30 cellular contexts compared by ENCODE assay signal in genomic region chrX:139382529-139382928, GRCh38.
"Had no signal": no experiment of that assay in that cellular context is flagged by ENCODE, and none has a peak within 500 bp of the region (broad histone marks: within the 10 kb centered on the region; RNA-seq: fewer than 3 reads in every experiment).

No MANE protein-coding gene starts in this region.

- H3K27me3 Mint-ChIP-seq: activated CD4-positive, alpha-beta T cell treated with anti-CD3 and anti-CD28 coated beads, Interleukin-2, amount 10 ng/mL, durations not matched to agents 24 days and 14 days; activated naive CD8-positive, alpha-beta T cell treated with anti-CD3 and anti-CD28 coated beads, Interleukin-2, amount 50 U/mL, for 24 hours; activated T-helper 17 cell treated with anti-CD3 and anti-CD28 coated beads, Interleukin-2, amount 50 U/mL, for 72 hours; stimulated activated memory B cell treated with anti-CD40 and anti-IgM and Interleukin-4, amounts not matched to agents 10 μg/mL and 1 μg/mL and 100 μg/mL, for 72 hours; stimulated activated naive CD8-positive, alpha-beta T cell treated with anti-CD3 and anti-CD28 coated beads, Interleukin-15, amount 100 ng/mL, for 72 hours had no signal

- ATAC-seq: activated naive CD8-positive, alpha-beta T cell treated with anti-CD3 and anti-CD28 coated beads, Interleukin-2, amount 50 U/mL, for 24 hours; activated T-helper 17 cell treated with anti-CD3 and anti-CD28 coated beads, Interleukin-2, amount 50 U/mL, for 72 hours; natural killer cell; stimulated activated memory B cell treated with anti-CD40 and anti-IgM and Interleukin-4, amounts not matched to agents 10 μg/mL and 1 μg/mL and 100 μg/mL, for 72 hours; stimulated activated naive CD8-positive, alpha-beta T cell treated with anti-CD3 and anti-CD28 coated beads, Interleukin-15, amount 100 ng/mL, for 72 hours had no signal

- H3K36me3 ChIP-seq: left ventricle myocardium inferior, neural progenitor cell, right atrium auricular region, thyroid gland, WERI-Rb-1 had no signal

- H3K9me3 ChIP-seq: left ventricle myocardium inferior, right atrium auricular region, thyroid gland had no signal

- H3K27ac ChIP-seq: epithelial cell of prostate, left ventricle myocardium inferior, neural progenitor cell, right atrium auricular region, thyroid gland, WERI-Rb-1 had no signal

- H3K9me3 Mint-ChIP-seq: activated CD4-positive, alpha-beta memory T cell treated with anti-CD3 and anti-CD28 coated beads for 36 hours; activated CD4-positive, alpha-beta T cell treated with anti-CD3 and anti-CD28 coated beads, Interleukin-2, amount 10 ng/mL, durations not matched to agents 24 days and 14 days; activated T-cell treated with anti-CD3 and anti-CD28 coated beads, Interleukin-2, amount 50 U/mL, for 24 hours; dendritic cell treated with granulocyte-macrophage colony-stimulating factor and Interleukin-4, amounts not matched to agents 40 ng/mL and 50 ng/mL, for 4 days; natural killer cell; T-helper 1 cell treated with Interleukin-12 subunit alpha and Interleukin-12 subunit beta and Interleukin-4 antibody, amounts not matched to agents 30 μg/mL and 1 μg/mL, for 36 hours had no signal

- H3K4me3 Mint-ChIP-seq: activated CD4-positive, alpha-beta memory T cell treated with anti-CD3 and anti-CD28 coated beads for 36 hours; activated CD4-positive, alpha-beta T cell treated with anti-CD3 and anti-CD28 coated beads, Interleukin-2, amount 10 ng/mL, durations not matched to agents 24 days and 14 days; activated naive CD8-positive, alpha-beta T cell treated with anti-CD3 and anti-CD28 coated beads, Interleukin-2, amount 50 U/mL, for 24 hours; activated T-cell treated with anti-CD3 and anti-CD28 coated beads, Interleukin-2, amount 50 U/mL, for 24 hours; activated T-helper 17 cell treated with anti-CD3 and anti-CD28 coated beads, Interleukin-2, amount 50 U/mL, for 72 hours; dendritic cell treated with granulocyte-macrophage colony-stimulating factor and Interleukin-4, amounts not matched to agents 40 ng/mL and 50 ng/mL, for 4 days; natural killer cell; neural progenitor cell; stimulated activated memory B cell treated with anti-CD40 and anti-IgM and Interleukin-4, amounts not matched to agents 10 μg/mL and 1 μg/mL and 100 μg/mL, for 72 hours; stimulated activated naive CD8-positive, alpha-beta T cell treated with anti-CD3 and anti-CD28 coated beads, Interleukin-15, amount 100 ng/mL, for 72 hours; T-helper 1 cell treated with Interleukin-12 subunit alpha and Interleukin-12 subunit beta and Interleukin-4 antibody, amounts not matched to agents 30 μg/mL and 1 μg/mL, for 36 hours had no signal

- H3K36me3 Mint-ChIP-seq: activated CD4-positive, alpha-beta memory T cell treated with anti-CD3 and anti-CD28 coated beads for 36 hours; natural killer cell; neural progenitor cell; stimulated activated memory B cell treated with anti-CD40 and anti-IgM and Interleukin-4, amounts not matched to agents 10 μg/mL and 1 μg/mL and 100 μg/mL, for 72 hours had no signal

- DNase-seq: activated CD4-positive, alpha-beta memory T cell treated with anti-CD3 and anti-CD28 coated beads for 36 hours; activated CD4-positive, alpha-beta T cell treated with anti-CD3 and anti-CD28 coated beads, Interleukin-2, amount 10 ng/mL, durations not matched to agents 24 days and 14 days; activated CD4-positive, CD25-positive, alpha-beta regulatory T cell treated with anti-CD3 and anti-CD28 coated beads, Interleukin-2, amount 50 U/mL, for 72 hours; activated CD8-positive, alpha-beta memory T cell treated with anti-CD3 and anti-CD28 coated beads, Interleukin-2, amount 50 U/mL, for 48 hours; activated gamma-delta T cell treated with Interleukin-2 at 50 U/mL for 16 hours; activated naive CD4-positive, alpha-beta T cell treated with anti-CD3 and anti-CD28 coated beads, Interleukin-2, amount 50 U/mL, for 16 hours; activated naive CD8-positive, alpha-beta T cell treated with anti-CD3 and anti-CD28 coated beads, Interleukin-2, amount 50 U/mL, for 24 hours; activated T-cell treated with anti-CD3 and anti-CD28 coated beads, Interleukin-2, amount 50 U/mL, for 24 hours; amygdala; caudate nucleus; left ventricle myocardium inferior; mesendoderm; natural killer cell; occipital lobe; stimulated activated CD4-positive, alpha-beta T cell treated with anti-CD3 and anti-CD28 coated beads, Interleukin-1b, Interleukin-23, amount 100 ng/mL, for 48 hours; stimulated activated CD4-positive, alpha-beta T cell treated with anti-CD3 and anti-CD28 coated beads, Interleukin-4, amount 100 ng/mL, for 4 hours; stimulated activated CD8-positive, alpha-beta memory T cell treated with anti-CD3 and anti-CD28 coated beads, Interleukin-4, amount 100 ng/mL, for 48 hours; stimulated activated naive CD8-positive, alpha-beta T cell treated with anti-CD3 and anti-CD28 coated beads, Interleukin-15, amount 100 ng/mL, for 72 hours; T1000; thyroid gland; WERI-Rb-1 had no signal

- H2AFZ ChIP-seq: neural progenitor cell had no signal

- H3K4me1 Mint-ChIP-seq: activated CD4-positive, alpha-beta T cell treated with anti-CD3 and anti-CD28 coated beads, Interleukin-2, amount 10 ng/mL, durations not matched to agents 24 days and 14 days; activated naive CD8-positive, alpha-beta T cell treated with anti-CD3 and anti-CD28 coated beads, Interleukin-2, amount 50 U/mL, for 24 hours; activated T-helper 17 cell treated with anti-CD3 and anti-CD28 coated beads, Interleukin-2, amount 50 U/mL, for 72 hours; natural killer cell; neural progenitor cell; stimulated activated memory B cell treated with anti-CD40 and anti-IgM and Interleukin-4, amounts not matched to agents 10 μg/mL and 1 μg/mL and 100 μg/mL, for 72 hours; stimulated activated naive CD8-positive, alpha-beta T cell treated with anti-CD3 and anti-CD28 coated beads, Interleukin-15, amount 100 ng/mL, for 72 hours had no signal

- H3K4me1 ChIP-seq: left ventricle myocardium inferior, neural progenitor cell, right atrium auricular region, thyroid gland had no signal

- H3K27me3 ChIP-seq: neural progenitor cell, right atrium auricular region, thyroid gland had no signal

- H3K9ac ChIP-seq: neural progenitor cell had no signal

- H3K4me3 ChIP-seq: left ventricle myocardium inferior, lung, neural progenitor cell, right atrium auricular region, smooth muscle cell, thyroid gland had no signal

- H3K27ac Mint-ChIP-seq: activated CD4-positive, alpha-beta memory T cell treated with anti-CD3 and anti-CD28 coated beads for 36 hours; activated CD4-positive, alpha-beta T cell treated with anti-CD3 and anti-CD28 coated beads, Interleukin-2, amount 10 ng/mL, durations not matched to agents 24 days and 14 days; activated naive CD8-positive, alpha-beta T cell treated with anti-CD3 and anti-CD28 coated beads, Interleukin-2, amount 50 U/mL, for 24 hours; activated T-cell treated with anti-CD3 and anti-CD28 coated beads, Interleukin-2, amount 50 U/mL, for 24 hours; activated T-helper 17 cell treated with anti-CD3 and anti-CD28 coated beads, Interleukin-2, amount 50 U/mL, for 72 hours; dendritic cell treated with granulocyte-macrophage colony-stimulating factor and Interleukin-4, amounts not matched to agents 40 ng/mL and 50 ng/mL, for 4 days; natural killer cell; stimulated activated memory B cell treated with anti-CD40 and anti-IgM and Interleukin-4, amounts not matched to agents 10 μg/mL and 1 μg/mL and 100 μg/mL, for 72 hours; stimulated activated naive CD8-positive, alpha-beta T cell treated with anti-CD3 and anti-CD28 coated beads, Interleukin-15, amount 100 ng/mL, for 72 hours; T-helper 1 cell treated with Interleukin-12 subunit alpha and Interleukin-12 subunit beta and Interleukin-4 antibody, amounts not matched to agents 30 μg/mL and 1 μg/mL, for 36 hours had no signal

- H3K4me2 ChIP-seq: neural progenitor cell, smooth muscle cell had no signal
